Comparison of ENCODE assay signal across 1 cellular context in the genomic region with DNA sequence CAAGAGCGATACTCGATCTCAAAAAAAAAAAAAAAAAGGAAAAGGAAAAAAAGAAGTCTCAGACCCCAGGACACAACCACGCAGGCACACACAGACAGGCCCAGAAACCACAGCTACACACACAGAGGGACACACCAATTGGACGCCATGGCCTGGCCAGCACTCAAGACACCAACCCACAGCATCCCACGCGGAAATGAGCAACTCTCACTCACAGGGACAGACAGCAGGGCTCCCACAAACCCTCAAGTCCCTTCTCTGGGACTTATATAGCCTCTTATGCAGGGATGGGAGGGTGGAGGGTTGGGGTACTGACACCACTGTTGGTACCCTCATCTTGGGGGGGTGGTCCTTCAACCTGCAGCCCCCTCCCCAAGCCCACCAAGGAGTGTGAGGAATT.
TF ChIP-seq lines count a peak whose summit lies in the region.

No MANE protein-coding gene starts in this region.

TF ChIP-seq in HCT116, 20 proteins besides CTCF, POLR2A, EP300 and RAD21 (continued from another document):
- TF ChIP-seq, protein P1, sequence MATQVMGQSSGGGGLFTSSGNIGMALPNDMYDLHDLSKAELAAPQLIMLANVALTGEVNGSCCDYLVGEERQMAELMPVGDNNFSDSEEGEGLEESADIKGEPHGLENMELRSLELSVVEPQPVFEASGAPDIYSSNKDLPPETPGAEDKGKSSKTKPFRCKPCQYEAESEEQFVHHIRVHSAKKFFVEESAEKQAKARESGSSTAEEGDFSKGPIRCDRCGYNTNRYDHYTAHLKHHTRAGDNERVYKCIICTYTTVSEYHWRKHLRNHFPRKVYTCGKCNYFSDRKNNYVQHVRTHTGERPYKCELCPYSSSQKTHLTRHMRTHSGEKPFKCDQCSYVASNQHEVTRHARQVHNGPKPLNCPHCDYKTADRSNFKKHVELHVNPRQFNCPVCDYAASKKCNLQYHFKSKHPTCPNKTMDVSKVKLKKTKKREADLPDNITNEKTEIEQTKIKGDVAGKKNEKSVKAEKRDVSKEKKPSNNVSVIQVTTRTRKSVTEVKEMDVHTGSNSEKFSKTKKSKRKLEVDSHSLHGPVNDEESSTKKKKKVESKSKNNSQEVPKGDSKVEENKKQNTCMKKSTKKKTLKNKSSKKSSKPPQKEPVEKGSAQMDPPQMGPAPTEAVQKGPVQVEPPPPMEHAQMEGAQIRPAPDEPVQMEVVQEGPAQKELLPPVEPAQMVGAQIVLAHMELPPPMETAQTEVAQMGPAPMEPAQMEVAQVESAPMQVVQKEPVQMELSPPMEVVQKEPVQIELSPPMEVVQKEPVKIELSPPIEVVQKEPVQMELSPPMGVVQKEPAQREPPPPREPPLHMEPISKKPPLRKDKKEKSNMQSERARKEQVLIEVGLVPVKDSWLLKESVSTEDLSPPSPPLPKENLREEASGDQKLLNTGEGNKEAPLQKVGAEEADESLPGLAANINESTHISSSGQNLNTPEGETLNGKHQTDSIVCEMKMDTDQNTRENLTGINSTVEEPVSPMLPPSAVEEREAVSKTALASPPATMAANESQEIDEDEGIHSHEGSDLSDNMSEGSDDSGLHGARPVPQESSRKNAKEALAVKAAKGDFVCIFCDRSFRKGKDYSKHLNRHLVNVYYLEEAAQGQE (IDR thresholded peaks at IDR 0.05; ENCODE audit: low read depth): no peak
- TF ChIP-seq SRF (IDR thresholded peaks at IDR 0.05; ENCODE audit: low read depth): no peak
- TF ChIP-seq ZNF274 (IDR thresholded peaks at IDR 0.05; ENCODE audit: low read depth, low read length): no peak
- TF ChIP-seq TCF7L2 (IDR thresholded peaks at IDR 0.05; ENCODE audit: borderline replicate concordance, extremely low read depth, insufficient read depth, insufficient read length): no peak
TF ChIP-seq in HCT116: peak in this region for 0.
